In genomic region chr14:74663884-74664283, GRCh38 we compare ENCODE assay signal across 1 cellular context.
TF ChIP-seq lines count a peak whose summit lies in the region.

No MANE protein-coding gene starts in this region.

TF ChIP-seq in GM23338, 12 proteins besides CTCF, POLR2A, EP300 and RAD21:
- TF ChIP-seq REST (IDR thresholded peaks at IDR 0.05; ENCODE audit: unreplicated experiment) (no peak), ETS1 (IDR thresholded peaks at IDR 0.05) (no peak), NANOG (IDR thresholded peaks at IDR 0.05; ENCODE audit: borderline replicate concordance) (no peak), ZNF331 (CRISPR knock-in tag; IDR thresholded peaks at IDR 0.05; ENCODE audit: low read depth) (no peak), ZNF114 (CRISPR knock-in tag; IDR thresholded peaks at IDR 0.05) (no peak), POLR2AphosphoS5 (IDR thresholded peaks at IDR 0.05; ENCODE audit: low read depth) (no peak), ZNF462 (CRISPR knock-in tag; IDR thresholded peaks at IDR 0.05) (no peak), CREB1 (CRISPR knock-in tag; IDR thresholded peaks at IDR 0.05; ENCODE audit: low read depth) (no peak), EZH2 (IDR thresholded peaks at IDR 0.05; ENCODE audit: low read depth, unreplicated experiment) (no peak), EZH2phosphoT487 (IDR thresholded peaks at IDR 0.05; ENCODE audit: unreplicated experiment) (no peak), JUNB (IDR thresholded peaks at IDR 0.05; ENCODE audit: unreplicated experiment) (no peak), STAT1 (IDR thresholded peaks at IDR 0.05; ENCODE audit: unreplicated experiment) (no peak)
